19 cellular contexts compared by ENCODE assay signal in the genomic region with DNA sequence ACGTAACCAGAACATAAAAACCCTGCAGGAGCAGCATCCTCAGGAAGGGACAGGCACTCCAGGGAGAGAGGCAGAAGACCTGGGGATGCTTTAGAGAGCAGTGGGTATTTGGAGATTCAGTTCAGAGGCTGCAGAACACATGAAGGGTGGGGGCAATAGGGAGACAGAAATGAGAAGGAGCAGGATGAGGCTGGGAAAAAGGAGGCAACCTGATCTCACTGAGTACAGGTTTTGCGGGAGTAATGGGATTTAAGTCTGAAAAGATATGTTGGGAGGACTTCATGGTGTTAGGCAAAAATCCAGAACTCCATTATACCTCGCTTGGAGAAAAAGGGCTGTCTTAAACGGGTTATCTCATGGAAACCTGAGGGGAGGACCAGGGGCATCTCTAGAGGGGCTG. TPM values are rescaled to one million over a fixed set of nuclear protein-coding genes. Genes with fewer than 3 reads are reported as not detected.
DNase-seq lines count a peak whose midpoint lies in the region; ATAC-seq and TF ChIP-seq lines count a peak whose summit lies in the region.
"Had no signal": no experiment of that assay in that cellular context is flagged by ENCODE, and none has a peak within 500 bp of the region (broad histone marks: within the 10 kb centered on the region; RNA-seq: fewer than 3 reads in every experiment).

No MANE protein-coding gene starts in this region.

- H3K4me1 ChIP-seq in Caco-2 = peaks cover 6% of the 10 kb centered on the region

- H3K27ac Mint-ChIP-seq in Caco-2 (ENCODE audit: unreplicated experiment) (no peak overlapping the region), osteocyte (ENCODE audit: unreplicated experiment) (no peak overlapping the region)
- H3K27ac Mint-ChIP-seq in effector memory CD8-positive, alpha-beta T cell = peak overlapping the region in 1 of 2 donors; percentile 71
- H3K27ac Mint-ChIP-seq: HFFc6 had no signal

- ATAC-seq in effector memory CD8-positive, alpha-beta T cell (replicated peaks) = no peak
- no peak for ATAC-seq in HG02840 (IDR thresholded peaks at IDR 0.05; ENCODE audit: low FRiP score, unreplicated experiment)
- ATAC-seq in HG03175 (IDR thresholded peaks at IDR 0.05; ENCODE audit: unreplicated experiment) = no peak

- H3K9me3 ChIP-seq in Caco-2 = no peaks in the 10 kb centered on the region
- H3K9me3 ChIP-seq: BE2C, esophagus muscularis mucosa, MG63, tibial nerve had no signal

- no peak overlapping the region for H3K4me3 ChIP-seq in Caco-2 (ENCODE audit: low read depth, low read length)

- H3K36me3 Mint-ChIP-seq in Caco-2 (ENCODE audit: insufficient read depth, unreplicated experiment) (peaks cover 39% of the 10 kb centered on the region), osteocyte (ENCODE audit: unreplicated experiment) (no peaks in the 10 kb centered on the region)
- peaks cover 40% of the 10 kb centered on the region for H3K36me3 Mint-ChIP-seq in effector memory CD8-positive, alpha-beta T cell (ENCODE audit: insufficient read depth)

- H3K9me3 Mint-ChIP-seq in Caco-2 (ENCODE audit: unreplicated experiment) (no peaks in the 10 kb centered on the region), osteocyte (ENCODE audit: unreplicated experiment) (no peaks in the 10 kb centered on the region)
- no peaks in the 10 kb centered on the region for H3K9me3 Mint-ChIP-seq in effector memory CD8-positive, alpha-beta T cell
- H3K9me3 Mint-ChIP-seq: HFFc6 had no signal

- CTCF ChIA-PET in Caco-2 (lab: Charles Lee) = interaction anchor here (0.8 to 2.4 kb wide), 2 partner anchors 174 to 284 kb away, joined by 3 to 16 read pairs; a partner anchor contains a TSS

- H3K4me1 Mint-ChIP-seq in Caco-2 (ENCODE audit: low read depth, unreplicated experiment) = peaks cover 18% of the 10 kb centered on the region
- peaks cover 22 to 25% of the 10 kb centered on the region in 2 donors for H3K4me1 Mint-ChIP-seq in effector memory CD8-positive, alpha-beta T cell (ENCODE audit: low read depth in 2 of 2)
- H3K4me1 Mint-ChIP-seq in osteocyte (ENCODE audit: unreplicated experiment) = peaks cover 14% of the 10 kb centered on the region

- no peaks in the 10 kb centered on the region for H3K36me3 ChIP-seq in Caco-2 (ENCODE audit: control insufficient read depth, insufficient read depth, low read length)
- H3K36me3 ChIP-seq: BE2C, esophagus muscularis mucosa, MG63, tibial nerve had no signal

- H3K27me3 Mint-ChIP-seq in Caco-2 (ENCODE audit: insufficient read depth, unreplicated experiment) (peaks cover 3% of the 10 kb centered on the region), osteocyte (ENCODE audit: unreplicated experiment) (peaks cover 16% of the 10 kb centered on the region)
- H3K27me3 Mint-ChIP-seq in effector memory CD8-positive, alpha-beta T cell = no peaks in the 10 kb centered on the region

- no peak for DNase-seq in Caco-2
- peak; percentile 38 for DNase-seq in NCI-H69 (lab: John Stamatoyannopoulos, UW)
- no peak for DNase-seq in effector memory CD8-positive, alpha-beta T cell
- no peak for DNase-seq in osteocyte (ENCODE audit: extremely low spot score, unreplicated experiment)
- no peak for DNase-seq in OCI-M2 (lab: John Stamatoyannopoulos, UW; ENCODE audit: unreplicated experiment)
- DNase-seq: activated gamma-delta T cell, BE2C, dermis blood vessel endothelial cell, DMS79 treated with DMSO at 0.1 percent for 48 hours, glutamatergic neuron, HFFc6, mesenchymal stem cell, MG63, NCI-H2029, NCI-H526 had no signal

- POLR2A ChIA-PET in Caco-2 (lab: Charles Lee) = no interaction called here

- intact Hi-C loops in Caco-2 (cut with micrococcal nuclease; ENCODE audit: unreplicated experiment) = loop anchor here (10.0 kb wide), 1 partner anchor 692 kb away; a partner anchor contains a TSS

- TF ChIP-seq CTCF in Caco-2 (IDR thresholded peaks at IDR 0.05; ENCODE audit: insufficient read depth in 1 of 2, low read depth in 1 of 2, low read length in 1 of 2, severe bottlenecking in 1 of 2, unreplicated experiment in 1 of 2) = no peak
- no peak for TF ChIP-seq CTCF in osteocyte (IDR thresholded peaks at IDR 0.05)

- H3K4me3 Mint-ChIP-seq in Caco-2 (ENCODE audit: unreplicated experiment) = peak overlapping the region; percentile 92
- H3K4me3 Mint-ChIP-seq in effector memory CD8-positive, alpha-beta T cell = peak overlapping the region; percentile 5 to 11
- H3K4me3 Mint-ChIP-seq in osteocyte (ENCODE audit: unreplicated experiment) = peak overlapping the region; percentile 6
- H3K4me3 Mint-ChIP-seq: HFFc6 had no signal

- no peaks in the 10 kb centered on the region for H3K27me3 ChIP-seq in Caco-2 (replicated peaks; ENCODE audit: control insufficient read depth, insufficient read depth, low read length)
- H3K27me3 ChIP-seq: BE2C, esophagus muscularis mucosa, tibial nerve had no signal

- BruUV-seq in Caco-2 (replicated peaks; lab: Mats Ljungman, UMichigan) = no TSS peak

RNA-seq across cellular contexts. Expression of a gene that starts 41.3 kb away (rescaled TPM):
- total RNA-seq in Caco-2 (2022) (11.8 and 15.2 TPM in 2 replicates), osteocyte (5.3 and 6.0 TPM in 2 replicates)

Comparison
In these comparisons a context has a peak if more than half of its experiments do, and no peak if none do; other contexts are left out.
1. H3K4me3 Mint-ChIP-seq: peak in every context shown above with its lines; median percentile 92 in Caco-2; 8 in effector memory CD8-positive, alpha-beta T cell; 6 in osteocyte.